ENCODE assay signal across 14 cellular contexts in genomic region chr12:40146800-40147797, GRCh38. TPM values are rescaled to one million over a fixed set of nuclear protein-coding genes. Genes with fewer than 3 reads are reported as not detected.
DNase-seq lines count a peak whose midpoint lies in the region; ATAC-seq and TF ChIP-seq lines count a peak whose summit lies in the region.
"Had no signal": no experiment of that assay in that cellular context is flagged by ENCODE, and none has a peak within 500 bp of the region (broad histone marks: within the 10 kb centered on the region; RNA-seq: fewer than 3 reads in every experiment).

No MANE protein-coding gene starts in this region.

- H3K4me1 ChIP-seq in parathyroid adenoma, result peaks cover 20% of the 10 kb centered on the region
- no peaks in the 10 kb centered on the region for H3K4me1 ChIP-seq in uterus

- POLR2A ChIA-PET in activated CD8-positive, alpha-beta T cell treated with anti-CD3 and anti-CD28 coated beads, Interleukin-2, amount 10 ng/mL, durations not matched to agents 7 days and 5 days (lab: Charles Lee), result no interaction called here

- H3K27me3 ChIP-seq in parathyroid adenoma (ENCODE audit: control insufficient read depth, insufficient read depth, low read length) (no peaks in the 10 kb centered on the region), uterus (no peaks in the 10 kb centered on the region)

- H3K9ac ChIP-seq in parathyroid adenoma, result no peak overlapping the region

- no peak overlapping the region for H3K27ac Mint-ChIP-seq in activated CD8-positive, alpha-beta T cell treated with anti-CD3 and anti-CD28 coated beads, Interleukin-2, amount 10 ng/mL, durations not matched to agents 7 days and 5 days

- no peaks in the 10 kb centered on the region for H3K36me3 Mint-ChIP-seq in activated CD8-positive, alpha-beta T cell treated with anti-CD3 and anti-CD28 coated beads, Interleukin-2, amount 10 ng/mL, durations not matched to agents 7 days and 5 days (ENCODE audit: low read depth)

- ATAC-seq in activated CD8-positive, alpha-beta T cell treated with anti-CD3 and anti-CD28 coated beads, Interleukin-2, amount 10 ng/mL, durations not matched to agents 7 days and 5 days, result peak; percentile 28

- H3K79me2 ChIP-seq in parathyroid adenoma, result no peaks in the 10 kb centered on the region

- H3K27me3 Mint-ChIP-seq in activated CD8-positive, alpha-beta T cell treated with anti-CD3 and anti-CD28 coated beads, Interleukin-2, amount 10 ng/mL, durations not matched to agents 7 days and 5 days (ENCODE audit: low read depth), result peaks cover 12% of the 10 kb centered on the region

- in situ Hi-C loops in G401 (cut with HindIII; ENCODE audit: low sequenced_read_pairs), result no loop called here

- H3K36me3 ChIP-seq in parathyroid adenoma (ENCODE audit: control insufficient read depth, insufficient read depth, low read length) (no peaks in the 10 kb centered on the region), uterus (no peaks in the 10 kb centered on the region)

- no peaks in the 10 kb centered on the region for H3K9me3 Mint-ChIP-seq in activated CD8-positive, alpha-beta T cell treated with anti-CD3 and anti-CD28 coated beads, Interleukin-2, amount 10 ng/mL, durations not matched to agents 7 days and 5 days (ENCODE audit: insufficient read depth)

- H3K4me2 ChIP-seq in parathyroid adenoma (ENCODE audit: low read length), result no peak overlapping the region

- no peaks in the 10 kb centered on the region for H3K4me1 Mint-ChIP-seq in activated CD8-positive, alpha-beta T cell treated with anti-CD3 and anti-CD28 coated beads, Interleukin-2, amount 10 ng/mL, durations not matched to agents 7 days and 5 days (ENCODE audit: low read depth)

- H3K4me3 ChIP-seq in parathyroid adenoma (ENCODE audit: low read depth, low read length), result no peak overlapping the region
- H3K4me3 ChIP-seq in uterus, result no peak overlapping the region

- peak; percentile 13 for DNase-seq in SKM-1 (lab: John Stamatoyannopoulos, UW; ENCODE audit: unreplicated experiment)
- no peak for DNase-seq in SKM-1 treated with dmso at 0.1 percent for 144 hours (lab: John Stamatoyannopoulos, UW; ENCODE audit: unreplicated experiment)
- peak; percentile 9 for DNase-seq in G401 (ENCODE audit: low spot score)
- DNase-seq in activated CD8-positive, alpha-beta T cell treated with anti-CD3 and anti-CD28 coated beads, Interleukin-2, amount 10 ng/mL, durations not matched to agents 7 days and 5 days, result no peak
- DNase-seq in DMS114 treated with DMSO at 0.1 percent for 48 hours (lab: John Stamatoyannopoulos, UW; ENCODE audit: unreplicated experiment), result no peak
- no peak for DNase-seq in uterus
- no peak for DNase-seq in NCI-H2107 (lab: John Stamatoyannopoulos, UW)
- DNase-seq: activated CD4-positive, CD25-positive, alpha-beta regulatory T cell treated with anti-CD3 and anti-CD28 coated beads, Interleukin-2, amount 50 U/mL, for 72 hours; DMS79 treated with DMSO at 0.1 percent for 48 hours; effector CD4-positive, alpha-beta T cell; mesendoderm; NCI-H2029 treated with DMSO at 0.1 percent for 48 hours; nucleus accumbens had no signal

- H3K9me3 ChIP-seq in parathyroid adenoma (ENCODE audit: control insufficient read depth, low read length) (no peaks in the 10 kb centered on the region), uterus (no peaks in the 10 kb centered on the region)

- H3K27ac ChIP-seq in parathyroid adenoma, result peak overlapping the region; percentile 29
- H3K27ac ChIP-seq in uterus, result no peak overlapping the region

- H2AFZ ChIP-seq in parathyroid adenoma, result peak overlapping the region; percentile 51

- CTCF ChIA-PET in activated CD8-positive, alpha-beta T cell treated with anti-CD3 and anti-CD28 coated beads, Interleukin-2, amount 10 ng/mL, durations not matched to agents 7 days and 5 days (lab: Charles Lee), result interaction anchor here (1.6 kb wide), 1 partner anchor 168 kb away, joined by 5 read pairs; no protein-coding TSS in a partner anchor

- TF ChIP-seq CTCF in parathyroid adenoma (IDR thresholded peaks at IDR 0.05) (no peak), uterus (IDR thresholded peaks at IDR 0.05) (no peak)

- no peak overlapping the region for H3K4me3 Mint-ChIP-seq in activated CD8-positive, alpha-beta T cell treated with anti-CD3 and anti-CD28 coated beads, Interleukin-2, amount 10 ng/mL, durations not matched to agents 7 days and 5 days

- no peak for TF ChIP-seq POLR2A in uterus (IDR thresholded peaks at IDR 0.05)

- intact Hi-C loops in uterus (cut with DNase I; ENCODE audit: low total_unique reads), result no loop called here

RNA-seq across cellular contexts. Expression of gene SLC2A13, which starts 41.2 kb away (rescaled TPM):
- 1.5 and 2.2 TPM in 2 replicates for total RNA-seq in G401 (2014; rRNA removed; shearing (Covaris generic))
- 1 to 10 TPM; 5.2 to 5.4 TPM for total RNA-seq in activated CD8-positive, alpha-beta T cell treated with anti-CD3 and anti-CD28 coated beads, Interleukin-2, amount 10 ng/mL, durations not matched to agents 7 days and 5 days
- 10 to 100 TPM; 12.8 to 31.7 (median 15.3) TPM for total RNA-seq in uterus

Comparison
In these comparisons a context has a peak if more than half of its experiments do, and no peak if none do; other contexts are left out.
1. DNase-seq: peak in SKM-1 (single experiment) and G401 (single experiment); none in SKM-1 treated with dmso at 0.1 percent for 144 hours (single experiment), activated CD8-positive, alpha-beta T cell treated with anti-CD3 and anti-CD28 coated beads, Interleukin-2, amount 10 ng/mL, durations not matched to agents 7 days and 5 days (single experiment), DMS114 treated with DMSO at 0.1 percent for 48 hours (single experiment), uterus (0 of 2) and NCI-H2107 (single experiment).